ENCODE assay signal across 1 cellular context in genomic region chr3:125080077-125080476, GRCh38.
TF ChIP-seq lines count a peak whose summit lies in the region.

No MANE protein-coding gene starts in this region.

TF ChIP-seq in HCT116, 20 proteins besides CTCF, POLR2A, EP300 and RAD21 (continued from another document):
- TF ChIP-seq ZBTB33 (IDR thresholded peaks at IDR 0.05; ENCODE audit: extremely low read depth, insufficient replicate concordance, low read length) (no peak), FOSL1 (IDR thresholded peaks at IDR 0.05; ENCODE audit: low read depth) (no peak), ZFX (IDR thresholded peaks at IDR 0.05) (no peak), JUND (IDR thresholded peaks at IDR 0.05) (no peak), YY1 (IDR thresholded peaks at IDR 0.05; ENCODE audit: extremely low read depth, insufficient replicate concordance, low read depth, low read length) (no peak), SRF (IDR thresholded peaks at IDR 0.05; ENCODE audit: low read depth) (no peak)
TF ChIP-seq in HCT116: peak in this region for 0.
